ENCODE assay signal across 23 cellular contexts in the genomic region with DNA sequence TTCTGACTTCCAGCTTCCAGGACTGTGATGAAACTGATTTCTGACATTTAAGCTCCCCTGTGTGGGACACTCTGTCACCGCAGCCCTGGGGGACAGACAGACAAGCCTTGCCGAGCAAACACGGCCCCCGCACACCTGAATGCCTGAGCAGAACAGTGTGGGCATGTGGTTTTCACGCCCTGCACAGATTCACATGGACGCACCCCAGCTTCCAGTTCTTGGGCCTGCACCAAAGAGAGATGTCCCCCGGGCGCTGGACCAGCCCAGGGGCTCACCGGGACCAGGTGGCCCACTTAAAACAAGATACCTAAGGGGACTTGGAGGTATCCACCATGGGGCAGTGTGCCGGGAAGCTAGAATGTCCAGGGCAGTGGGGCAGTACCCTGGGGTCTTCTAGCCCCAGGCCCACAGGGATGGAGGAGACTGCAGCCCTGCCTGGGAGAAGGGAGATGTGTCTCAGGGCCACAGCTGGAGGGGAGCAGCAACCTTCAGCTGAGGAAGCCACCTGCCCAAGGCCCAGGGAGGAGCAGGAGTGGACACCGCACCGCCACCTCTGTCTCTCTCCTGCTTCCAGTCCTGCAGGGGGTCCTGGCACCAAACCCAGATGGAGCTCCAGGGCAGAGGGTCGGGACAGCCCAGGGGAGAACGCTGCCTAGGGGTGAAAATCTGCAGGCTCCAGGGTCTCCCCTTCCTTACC. TPM values are rescaled to one million over a fixed set of nuclear protein-coding genes. Genes with fewer than 3 reads are reported as not detected.
DNase-seq lines count a peak whose midpoint lies in the region; ATAC-seq, FAIRE-seq and TF ChIP-seq lines count a peak whose summit lies in the region.
"Had no signal": no experiment of that assay in that cellular context is flagged by ENCODE, and none has a peak within 500 bp of the region (broad histone marks: within the 10 kb centered on the region; RNA-seq: fewer than 3 reads in every experiment).

No MANE protein-coding gene starts in this region.

- peak overlapping the region; percentile 17 for H4K91ac ChIP-seq in H1 (replicated peaks; ENCODE audit: insufficient read length, low read length)

- no peak overlapping the region for H3K4me3 Mint-ChIP-seq in naive thymus-derived CD4-positive, alpha-beta T cell
- H3K4me3 Mint-ChIP-seq: CD4-positive, alpha-beta memory T cell; HFFc6; IgD-negative memory B cell had no signal

- H3K4me2 ChIP-seq in H1 (ENCODE audit: insufficient read depth in 1 of 2, low read depth in 2 of 2, low read length in 2 of 2) = no peak overlapping the region

- no peak for TF ChIP-seq EP300 in H1 (IDR thresholded peaks at IDR 0.05; ENCODE audit: borderline replicate concordance in 1 of 2, low read depth in 2 of 2, low read length in 2 of 2)

- H3K4me1 ChIP-seq in H1 (replicated peaks in 1 of 4; ENCODE audit: control insufficient read depth in 3 of 4, insufficient read depth in 4 of 4, low read length in 3 of 4) (0 out of 7 replicates have a peak, but pooled peaks cover 0 to 3% (median 0%) of the 10 kb centered on the region in 4 experiments), spleen (no peaks in the 10 kb centered on the region), lower lobe of right lung (no peaks in the 10 kb centered on the region)
- H3K4me1 ChIP-seq in naive thymus-derived CD4-positive, alpha-beta T cell (ENCODE audit: control insufficient read depth in 2 of 2, insufficient read depth in 2 of 2, low read length in 2 of 2) = no peaks in the 10 kb centered on the region

- no peak overlapping the region for H2BK12ac ChIP-seq in H1 (ENCODE audit: low read depth, low read length)

- H2AFZ ChIP-seq in H1 (ENCODE audit: low read length) = no peak overlapping the region

- no peak overlapping the region for H2AK5ac ChIP-seq in H1 (ENCODE audit: low read depth, low read length)

- CTCF ChIA-PET in H1 (lab: Charles Lee; ENCODE audit: partially characterized antibody) = interaction anchor here (0.7 to 1.4 kb wide), 5 partner anchors 8 to 643 kb away, joined by 3 read pairs; no protein-coding TSS in a partner anchor
- CTCF ChIA-PET in naive thymus-derived CD4-positive, alpha-beta T cell (lab: Charles Lee) = no interaction called here

- no peak overlapping the region for H2BK5ac ChIP-seq in H1 (ENCODE audit: low read depth, low read length)

- peaks cover 0 to 5% of the 10 kb centered on the region in 2 experiments for H4K20me1 ChIP-seq in H1 (replicated peaks in 1 of 2; ENCODE audit: control insufficient read depth in 1 of 2, insufficient read depth in 2 of 2, low read length in 2 of 2)

- no peak overlapping the region for H2BK120ac ChIP-seq in H1 (replicated peaks; ENCODE audit: low read depth, low read length)

- H3K56ac ChIP-seq in H1 (replicated peaks; ENCODE audit: insufficient read length, low read depth, low read length) = no peak overlapping the region

- peak overlapping the region; percentile 32; the same call in 1 of the 2 replicates for H3K18ac ChIP-seq in H1 (ENCODE audit: extremely low read depth, low read length)

- H3K27me3 Mint-ChIP-seq in naive thymus-derived CD4-positive, alpha-beta T cell = peaks cover 0 to 61% (median 32%) of the 10 kb centered on the region in 5 donors

- H2BK15ac ChIP-seq in H1 (ENCODE audit: low read length) = no peak overlapping the region

- ATAC-seq in naive thymus-derived CD4-positive, alpha-beta T cell = peak; percentile 11
- no peak for ATAC-seq in HG03039 (IDR thresholded peaks at IDR 0.05; ENCODE audit: unreplicated experiment)
- no peak for ATAC-seq in HG03439 (IDR thresholded peaks at IDR 0.05; ENCODE audit: unreplicated experiment)
- ATAC-seq in lower lobe of right lung = no peak
- ATAC-seq: HCT116, HepG2 had no signal

- peak; percentile 46 for DNase-seq in coronary artery (ENCODE audit: low spot score)
- no peak for DNase-seq in H1 (ENCODE audit: low read depth in 1 of 2, low spot score in 2 of 2)
- DNase-seq in naive thymus-derived CD4-positive, alpha-beta T cell = no peak
- peak; percentile 58 for DNase-seq in spleen
- DNase-seq in lower lobe of right lung = no peak
- DNase-seq: ACHN; CD4-positive, alpha-beta memory T cell; DMS153; DMS79; GDM1; HFFc6; KBM-7 had no signal

- no peaks in the 10 kb centered on the region for H3K79me1 ChIP-seq in H1 (ENCODE audit: low read depth, low read length)

- no peak overlapping the region for H4K5ac ChIP-seq in H1 (ENCODE audit: insufficient read length, low read depth, low read length)

- peaks cover 0 to 2% (median 0%) of the 10 kb centered on the region in 11 donors for H3K9me3 Mint-ChIP-seq in naive thymus-derived CD4-positive, alpha-beta T cell
- H3K9me3 Mint-ChIP-seq: IgD-negative memory B cell had no signal

- H3K36me3 Mint-ChIP-seq in naive thymus-derived CD4-positive, alpha-beta T cell = no peaks in the 10 kb centered on the region
- H3K36me3 Mint-ChIP-seq: CD4-positive, alpha-beta memory T cell had no signal

- 94% methylated on average over 12 of the region's 14 CpGs; no CpG with 5 or more reads in 1 of the 2 experiments for whole genome bisulfite sequencing in H1 (ENCODE audit: extremely low coverage in 1 of 2, insufficient coverage in 1 of 2, insufficient read length in 1 of 2, insufficient replicate concordance in 2 of 2, low coverage in 1 of 2, low lambda C conversion rate in 2 of 2, missing lambda C conversion rate in 1 of 2), 2 experiments
- 80 to 81% (median 81%) methylated on average over 13 to 14 of the region's 14 CpGs for WGBS in spleen, 5 donors

- TF ChIP-seq CTCF in coronary artery (IDR thresholded peaks at IDR 0.05) (no peak), H1 (IDR thresholded peaks at IDR 0.05; ENCODE audit: control extremely low read depth in 1 of 3, insufficient read depth in 1 of 3, low read depth in 1 of 3, low read length in 3 of 3) (no peak), spleen (IDR thresholded peaks at IDR 0.05 in 8 of 11, conservative IDR thresholded peaks at IDR 0.05 in 3 of 11) (no peak), lower lobe of right lung (IDR thresholded peaks at IDR 0.05) (no peak)

- intact Hi-C loops in naive thymus-derived CD4-positive, alpha-beta T cell (cut with micrococcal nuclease) = no loop called here
- intact Hi-C loops in spleen (cut with DNase I; ENCODE audit: low total_unique reads) = no loop called here
- intact Hi-C loops in lower lobe of right lung (cut with DNase I) = no loop called here

- H3K27ac Mint-ChIP-seq in naive thymus-derived CD4-positive, alpha-beta T cell = no peak overlapping the region
- H3K27ac Mint-ChIP-seq: HFFc6, IgD-negative memory B cell had no signal

- no peak overlapping the region for H3K4ac ChIP-seq in H1 (replicated peaks; ENCODE audit: insufficient read length, low read depth, low read length)

- H3K4me3 ChIP-seq in coronary artery (no peak overlapping the region), H1 (ENCODE audit: extremely low read depth in 1 of 4, insufficient read depth in 2 of 4, low read depth in 3 of 4, low read length in 4 of 4) (no peak overlapping the region), spleen (no peak overlapping the region), lower lobe of right lung (no peak overlapping the region)
- H3K4me3 ChIP-seq in naive thymus-derived CD4-positive, alpha-beta T cell (ENCODE audit: low read length) = no peak overlapping the region

- H3K27ac ChIP-seq in coronary artery = no peak overlapping the region
- H3K27ac ChIP-seq in H1 (ENCODE audit: low read depth, low read length) = no peak overlapping the region
- no peak overlapping the region for H3K27ac ChIP-seq in naive thymus-derived CD4-positive, alpha-beta T cell (ENCODE audit: low read depth, low read length)
- no peak overlapping the region for H3K27ac ChIP-seq in spleen
- no peak overlapping the region for H3K27ac ChIP-seq in lower lobe of right lung
- H3K27ac ChIP-seq: C4-2B had no signal

- H3K36me3 ChIP-seq in H1 (ENCODE audit: control insufficient read depth in 2 of 4, insufficient read depth in 4 of 4, low read length in 3 of 4) (no peaks in the 10 kb centered on the region), spleen (no peaks in the 10 kb centered on the region), lower lobe of right lung (no peaks in the 10 kb centered on the region)
- H3K36me3 ChIP-seq in naive thymus-derived CD4-positive, alpha-beta T cell (ENCODE audit: control insufficient read depth in 2 of 3, insufficient read depth in 3 of 3, low read length in 3 of 3) = no peaks in the 10 kb centered on the region

- H3K9me3 ChIP-seq in H1 (ENCODE audit: insufficient read depth in 2 of 2, low read depth in 1 of 2, low read length in 1 of 2) (no peaks in the 10 kb centered on the region), spleen (no peaks in the 10 kb centered on the region), lower lobe of right lung (no peaks in the 10 kb centered on the region)
- no peaks in the 10 kb centered on the region for H3K9me3 ChIP-seq in naive thymus-derived CD4-positive, alpha-beta T cell (ENCODE audit: control insufficient read depth in 2 of 3, low read length in 3 of 3)

- H3K14ac ChIP-seq in H1 (ENCODE audit: insufficient read length) = no peak overlapping the region

- H3K23ac ChIP-seq in H1 (ENCODE audit: insufficient read length) = no peak overlapping the region

- POLR2A ChIA-PET in H1 (lab: Charles Lee; ENCODE audit: partially characterized antibody) = interaction anchor here (0.6 kb wide), 1 partner anchor 10 kb away, joined by 3 read pairs; no protein-coding TSS in a partner anchor
- POLR2A ChIA-PET in naive thymus-derived CD4-positive, alpha-beta T cell (lab: Charles Lee) = no interaction called here

- H3K79me2 ChIP-seq in H1 (ENCODE audit: control insufficient read depth in 1 of 2, insufficient read depth in 2 of 2, low read length in 2 of 2) = no peaks in the 10 kb centered on the region

- FAIRE-seq in H1 (lab: Jason Lieb, UNC) = no peak
- FAIRE-seq: A204.1, GM12892, GM18507, HepG2 had no signal

- no peak overlapping the region for H3K9ac ChIP-seq in H1 (replicated peaks in 1 of 4; ENCODE audit: extremely low read depth in 1 of 4, low read depth in 3 of 4, low read length in 3 of 4)

- TF ChIP-seq RAD21 in H1 (IDR thresholded peaks at IDR 0.05 in 1 of 2, conservative IDR thresholded peaks at IDR 0.05 in 1 of 2; ENCODE audit: low read depth in 2 of 2, low read length in 2 of 2) = no peak

- H3K4me1 Mint-ChIP-seq in naive thymus-derived CD4-positive, alpha-beta T cell = peaks cover 0 to 2% (median 0%) of the 10 kb centered on the region in 7 donors
- H3K4me1 Mint-ChIP-seq: CD4-positive, alpha-beta memory T cell; IgD-negative memory B cell had no signal

- H3K23me2 ChIP-seq in H1 (ENCODE audit: low read depth, low read length) = peaks cover 2% of the 10 kb centered on the region; the same call in 1 of the 2 replicates

- no peak overlapping the region for H4K8ac ChIP-seq in H1 (ENCODE audit: extremely low read depth, insufficient read depth, low read length)

- TF ChIP-seq POLR2A in H1 (IDR thresholded peaks at IDR 0.05; ENCODE audit: control extremely low read depth in 1 of 2, low read depth in 2 of 2, low read length in 2 of 2) = no peak
- TF ChIP-seq POLR2A in spleen (IDR thresholded peaks at IDR 0.05) = no peak

- H3K27me3 ChIP-seq in H1 (replicated peaks in 1 of 4; ENCODE audit: control insufficient read depth in 3 of 4, extremely low read depth in 1 of 4, insufficient read depth in 3 of 4, low read length in 3 of 4) (peaks cover 0 to 4% (median 2%) of the 10 kb centered on the region in 4 experiments; a peak in 4 of 7 replicates), spleen (replicated peaks in 1 of 7) (peaks cover 0 to 64% (median 0%) of the 10 kb centered on the region in 7 donors), lower lobe of right lung (ENCODE audit: low read depth) (peaks cover 37% of the 10 kb centered on the region)
- no peaks in the 10 kb centered on the region for H3K27me3 ChIP-seq in naive thymus-derived CD4-positive, alpha-beta T cell (ENCODE audit: control insufficient read depth in 2 of 2, insufficient read depth in 2 of 2, low read length in 2 of 2)

- no peak overlapping the region for H2BK20ac ChIP-seq in H1 (ENCODE audit: low read length)

RNA-seq across cellular contexts. Expression of a gene that starts 50.5 kb away (rescaled TPM):
- total RNA-seq in H1 (2021; fragmentation: NEBNext Ultra II Directional; extraction: Animal tissue kit (Norgen Biotek cat#: 25700)) = 0.09 and 0.11 TPM in 2 replicates
- 0.03 and 0.05 TPM in 2 replicates for polyA plus RNA-seq in H1 (2011; rRNA removed)
- polyA plus RNA-seq in H1 (2011; cell fraction: cytosol; rRNA removed) = 0.04 TPM
- 0.11 TPM for polyA plus RNA-seq in H1 (2011; cell fraction: nucleus; rRNA removed)
- polyA plus RNA-seq in H1 (2012, experiment 1 of 2) = 0.09 to 0.11 TPM (median 0.09 TPM) in 3 of 4 replicates, not detected in the other
- 0.20 TPM for polyA plus RNA-seq in H1 (2012, experiment 2 of 2)
- polyA plus RNA-seq in H1 (2013, experiment 1 of 2) = 0.08 TPM
- polyA plus RNA-seq in H1 (2013, experiment 2 of 2) = 0.06 TPM
- 0.07 TPM in 1 of 2 replicates, not detected in the other for polyA minus RNA-seq in H1 (2011; rRNA and poly(A)+ RNA removed)
- polyA minus RNA-seq in H1 (2011; cell fraction: cytosol; rRNA and poly(A)+ RNA removed) = not detected
- 0.20 TPM for polyA minus RNA-seq in H1 (2011; cell fraction: nucleus; rRNA and poly(A)+ RNA removed)
- not detected for total RNA-seq in naive thymus-derived CD4-positive, alpha-beta T cell
- polyA plus RNA-seq in naive thymus-derived CD4-positive, alpha-beta T cell = not detected
- total RNA-seq in spleen = not detected
- polyA plus RNA-seq in spleen = not detected
- total RNA-seq in lower lobe of right lung = not detected
- total RNA-seq: CD4-positive, alpha-beta memory T cell; H4; HepG2; HFFc6 had no signal
- polyA plus RNA-seq: BJ; CD4-positive, alpha-beta memory T cell; HepG2; IgD-negative memory B cell had no signal

Comparison
In these comparisons a context has a peak if more than half of its experiments do, and no peak if none do; other contexts are left out.
1. DNase-seq: peak in coronary artery (single experiment) and spleen (single experiment); none in H1 (0 of 2), naive thymus-derived CD4-positive, alpha-beta T cell (0 of 9) and lower lobe of right lung (single experiment).